10 cellular contexts compared by ENCODE assay signal in the genomic region with DNA sequence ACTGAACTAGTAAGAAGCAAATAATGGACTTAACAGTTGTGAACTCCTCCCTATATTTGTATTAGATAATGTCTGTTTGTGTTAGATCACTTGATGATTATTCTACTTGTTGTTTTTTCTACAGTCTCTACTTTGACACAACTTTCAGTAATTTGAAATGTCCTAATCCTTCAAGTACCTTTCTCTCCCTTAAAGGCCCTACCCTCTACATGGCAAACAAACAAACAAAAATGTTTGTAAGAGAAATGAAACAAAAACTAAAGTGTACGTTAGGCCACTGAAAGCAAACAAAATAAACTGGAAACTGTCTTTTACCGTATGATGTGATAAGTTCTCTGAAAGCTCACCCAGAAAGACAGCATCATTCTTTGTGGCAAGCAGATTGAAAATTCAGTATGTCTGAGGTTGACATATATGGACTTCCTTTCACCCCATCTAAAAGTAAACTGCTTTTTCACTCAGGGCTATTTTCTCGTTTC.
DNase-seq lines count a peak whose midpoint lies in the region; ATAC-seq and TF ChIP-seq lines count a peak whose summit lies in the region.
"Had no signal": no experiment of that assay in that cellular context is flagged by ENCODE, and none has a peak within 500 bp of the region (broad histone marks: within the 10 kb centered on the region; RNA-seq: fewer than 3 reads in every experiment).

No MANE protein-coding gene starts in this region.

- no peaks in the 10 kb centered on the region for H3K79me2 ChIP-seq in osteoblast (ENCODE audit: insufficient read depth, low read length)
- H3K79me2 ChIP-seq: parathyroid adenoma had no signal

- ATAC-seq in HG02798 (IDR thresholded peaks at IDR 0.05; ENCODE audit: poor library complexity, unreplicated experiment), result peak; percentile 77

- H3K27ac ChIP-seq in osteoblast (ENCODE audit: low read depth, low read length), result peak overlapping the region; percentile 29
- H3K27ac ChIP-seq: parathyroid adenoma had no signal

- DNase-seq in DMS153 (lab: John Stamatoyannopoulos, UW), result peak; percentile 13
- no peak for DNase-seq in DMS153 treated with DMSO at 0.1 percent for 48 hours (lab: John Stamatoyannopoulos, UW; ENCODE audit: unreplicated experiment)
- DNase-seq in OCI-M1 (lab: John Stamatoyannopoulos, UW), result peak; percentile 4
- no peak for DNase-seq in osteoblast (ENCODE audit: insufficient read length, low spot score, missing footprints)
- no peak for DNase-seq in iPS-NIHi11 (ENCODE audit: low spot score)
- DNase-seq in CD1c-positive myeloid dendritic cell (ENCODE audit: extremely low spot score), result no peak
- DNase-seq in NCI-H1105 treated with DMSO at 0.1 percent for 48 hours (lab: John Stamatoyannopoulos, UW), result no peak
- DNase-seq: activated naive CD4-positive, alpha-beta T cell had no signal

- H3K4me2 ChIP-seq in osteoblast (ENCODE audit: insufficient read depth, low read length), result peak overlapping the region; percentile 70

- no peak for TF ChIP-seq CTCF in osteoblast (IDR thresholded peaks at IDR 0.05; ENCODE audit: extremely low read depth, low read depth, low read length)

- H4K20me1 ChIP-seq in osteoblast (ENCODE audit: insufficient read depth, low read length), result no peaks in the 10 kb centered on the region

- no peaks in the 10 kb centered on the region for H3K27me3 ChIP-seq in osteoblast (ENCODE audit: insufficient read depth, low read length)

- peak overlapping the region; percentile 90 for H2AFZ ChIP-seq in osteoblast (ENCODE audit: low read length)
- H2AFZ ChIP-seq: parathyroid adenoma had no signal

- peak overlapping the region; percentile 25 for H3K4me3 ChIP-seq in osteoblast (ENCODE audit: insufficient read depth, low read length)

- H3K36me3 ChIP-seq in osteoblast (ENCODE audit: insufficient read depth, low read length), result no peaks in the 10 kb centered on the region

- peaks cover 10% of the 10 kb centered on the region for H3K4me1 ChIP-seq in osteoblast (ENCODE audit: insufficient read depth, low read length)
- H3K4me1 ChIP-seq: parathyroid adenoma had no signal

- no peaks in the 10 kb centered on the region for H3K9me3 ChIP-seq in osteoblast (ENCODE audit: low read depth, low read length)

Comparison
In these comparisons a context has a peak if more than half of its experiments do, and no peak if none do; other contexts are left out.
1. DNase-seq: peak in DMS153 (single experiment) and OCI-M1 (single experiment); none in DMS153 treated with DMSO at 0.1 percent for 48 hours (single experiment), osteoblast (single experiment), iPS-NIHi11 (single experiment), CD1c-positive myeloid dendritic cell (single experiment) and NCI-H1105 treated with DMSO at 0.1 percent for 48 hours (single experiment).